ENCODE assay signal across 8 cellular contexts in genomic region chr6:7136859-7137334, GRCh38. TPM values are rescaled to one million over a fixed set of nuclear protein-coding genes. Genes with fewer than 3 reads are reported as not detected.
DNase-seq lines count a peak whose midpoint lies in the region; ATAC-seq and TF ChIP-seq lines count a peak whose summit lies in the region.

No MANE protein-coding gene starts in this region.

- no peak for DNase-seq in CD4-positive, alpha-beta T cell
- DNase-seq in mammary epithelial cell (no peak), gastrocnemius medialis (no peak), NCI-H774 (lab: John Stamatoyannopoulos, UW) (no peak), SJCRH30 (no peak)
- no peak for DNase-seq in central memory CD4-positive, alpha-beta T cell

- dilution Hi-C loops in mammary epithelial cell (cut with HindIII; ENCODE audit: low sequenced_read_pairs) = no loop called here

- peak overlapping the region; percentile 72 for H3K4me2 ChIP-seq in mammary epithelial cell (ENCODE audit: insufficient read depth, low read depth, low read length)

- H3K9me3 ChIP-seq in CD4-positive, alpha-beta T cell (ENCODE audit: control insufficient read depth, low read length) = no peaks in the 10 kb centered on the region
- H3K9me3 ChIP-seq in mammary epithelial cell (replicated peaks; ENCODE audit: insufficient read depth, low read length) = no peaks in the 10 kb centered on the region
- H3K9me3 ChIP-seq in gastrocnemius medialis = no peaks in the 10 kb centered on the region
- no peaks in the 10 kb centered on the region for H3K9me3 ChIP-seq in SJCRH30 (replicated peaks)

- TF ChIP-seq CTCF in CD4-positive, alpha-beta T cell (IDR thresholded peaks at IDR 0.05) = no peak
- TF ChIP-seq CTCF in mammary epithelial cell (conservative IDR thresholded peaks at IDR 0.05 in 1 of 2, IDR thresholded peaks at IDR 0.05 in 1 of 2; ENCODE audit: extremely low read depth in 1 of 2, insufficient read depth in 1 of 2, low read depth in 1 of 2, low read length in 2 of 2) = no peak
- TF ChIP-seq CTCF in gastrocnemius medialis (IDR thresholded peaks at IDR 0.05 in 4 of 5, conservative IDR thresholded peaks at IDR 0.05 in 1 of 5) = no peak

- H3K4me3 ChIP-seq in mammary epithelial cell (replicated peaks in 1 of 3; ENCODE audit: insufficient read depth in 1 of 3, low read depth in 2 of 3, low read length in 3 of 3) (no peak overlapping the region), gastrocnemius medialis (no peak overlapping the region), SJCRH30 (no peak overlapping the region)

- peak overlapping the region; percentile 93 for H3K27ac Mint-ChIP-seq in CD4-positive, alpha-beta T cell

- H3K4me1 ChIP-seq in mammary epithelial cell (ENCODE audit: insufficient read depth, low read length) (peaks cover 35% of the 10 kb centered on the region), gastrocnemius medialis (peaks cover 62 to 74% of the 10 kb centered on the region in 2 donors), SJCRH30 (no peaks in the 10 kb centered on the region; the same call in 1 of the 2 replicates)

- intact Hi-C loops in CD4-positive, alpha-beta T cell (cut with DNase I, micrococcal nuclease) = loop anchor here in 1 of 2 experiments (2.0 to 5.0 kb wide), 3 partner anchors 30 to 85 kb away; partner anchors contain the start of gene RREB1
- intact Hi-C loops in mammary epithelial cell (cut with micrococcal nuclease) = no loop called here
- intact Hi-C loops in gastrocnemius medialis (cut with DNase I; ENCODE audit: low total_unique reads) = loop anchor here (5.0 kb wide), 1 partner anchor 245 kb away; no protein-coding TSS in a partner anchor

- BruUV-seq in mammary epithelial cell (replicated peaks; lab: Mats Ljungman, UMichigan) = no TSS peak

- peak overlapping the region; percentile 78 for H3K27ac ChIP-seq in CD4-positive, alpha-beta T cell (ENCODE audit: low read depth, low read length)
- H3K27ac ChIP-seq in mammary epithelial cell (ENCODE audit: insufficient read depth, low read depth, low read length) (peak overlapping the region; percentile 78), gastrocnemius medialis (peak overlapping the region; percentile 96 to 97 (median 96)), SJCRH30 (no peak overlapping the region)

- no peaks in the 10 kb centered on the region for H3K9me3 Mint-ChIP-seq in CD4-positive, alpha-beta T cell

- peak overlapping the region; percentile 53 for H2AFZ ChIP-seq in mammary epithelial cell (ENCODE audit: low read depth, low read length)

- peaks cover 93% of the 10 kb centered on the region for H3K4me1 Mint-ChIP-seq in CD4-positive, alpha-beta T cell (ENCODE audit: low read depth)

- CTCF ChIA-PET in CD4-positive, alpha-beta T cell (lab: Charles Lee) = interaction anchor here (0.6 to 1.9 kb wide), 4 partner anchors 10 to 173 kb away, joined by 3 to 6 read pairs (median 6); no protein-coding TSS in a partner anchor
- CTCF ChIA-PET in mammary epithelial cell (lab: Charles Lee; ENCODE audit: low non-redundant PET) = no interaction called here

- no peaks in the 10 kb centered on the region for H3K36me3 ChIP-seq in mammary epithelial cell (ENCODE audit: insufficient read depth, low read length)
- H3K36me3 ChIP-seq in gastrocnemius medialis = no peaks in the 10 kb centered on the region
- no peaks in the 10 kb centered on the region for H3K36me3 ChIP-seq in SJCRH30

- H3K9ac ChIP-seq in mammary epithelial cell (ENCODE audit: insufficient read depth, low read length) = no peak overlapping the region

- POLR2A ChIA-PET in CD4-positive, alpha-beta T cell (lab: Charles Lee) = interaction anchor here (0.7 to 5.4 kb wide), 8 partner anchors 9 to 1542 kb away, joined by 3 to 85 read pairs (median 7); partner anchors contain the start of gene RREB1

- no peaks in the 10 kb centered on the region for H3K36me3 Mint-ChIP-seq in CD4-positive, alpha-beta T cell (ENCODE audit: low read depth)

- no peaks in the 10 kb centered on the region for H3K27me3 Mint-ChIP-seq in CD4-positive, alpha-beta T cell

- TF ChIP-seq POLR2A in gastrocnemius medialis (IDR thresholded peaks at IDR 0.05) = no peak

- H4K20me1 ChIP-seq in mammary epithelial cell (ENCODE audit: insufficient read depth, low read length) = no peaks in the 10 kb centered on the region

- in situ Hi-C loops in mammary epithelial cell (cut with MboI; ENCODE audit: low sequenced_read_pairs in 2 of 2) (no loop called here), gastrocnemius medialis (cut with MboI; ENCODE audit: low sequenced_read_pairs in 4 of 4) (no loop called here)

- H3K79me2 ChIP-seq in mammary epithelial cell (ENCODE audit: insufficient read depth, low read length) = peaks cover 96% of the 10 kb centered on the region

- ATAC-seq in CD4-positive, alpha-beta T cell (ENCODE audit: poor library complexity) = no peak
- ATAC-seq in GM19452 (IDR thresholded peaks at IDR 0.05; ENCODE audit: unreplicated experiment) (peak; percentile 46), HG03521 (IDR thresholded peaks at IDR 0.05; ENCODE audit: unreplicated experiment) (peak; percentile 35), gastrocnemius medialis (no peak)

- peak overlapping the region; percentile 84 for H3K4me3 Mint-ChIP-seq in CD4-positive, alpha-beta T cell

- WGBS in mammary epithelial cell (ENCODE audit: low coverage, missing lambda C conversion rate) = 86% methylated on average over 6 of the region's 8 CpGs

- H3K27me3 ChIP-seq in CD4-positive, alpha-beta T cell (ENCODE audit: control insufficient read depth, insufficient read depth, low read length) = no peaks in the 10 kb centered on the region
- H3K27me3 ChIP-seq in mammary epithelial cell (ENCODE audit: insufficient read depth, low read length) = no peaks in the 10 kb centered on the region
- H3K27me3 ChIP-seq in gastrocnemius medialis = no peaks in the 10 kb centered on the region
- no peaks in the 10 kb centered on the region for H3K27me3 ChIP-seq in SJCRH30

RNA-seq across cellular contexts. Expression of gene RREB1, which starts 29.1 kb away (rescaled TPM):
- total RNA-seq in CD4-positive, alpha-beta T cell = 10 to 100 TPM; 56.5 to 60.0 TPM
- total RNA-seq in mammary epithelial cell = 10 to 100 TPM; 25.3 to 39.3 TPM
- polyA plus RNA-seq in mammary epithelial cell = 3.7 TPM
- 77.1 TPM for polyA minus RNA-seq in mammary epithelial cell
- total RNA-seq in gastrocnemius medialis = 10 to 100 TPM; 18.0 to 41.3 (median 39.2) TPM
- total RNA-seq in SJCRH30 (2014; rRNA removed; shearing (Covaris generic)) = 12.3 and 13.4 TPM in 2 replicates

Comparison
In these comparisons a context has a peak if more than half of its experiments do, and no peak if none do; other contexts are left out.
1. ATAC-seq: peak in GM19452 (single experiment) and HG03521 (single experiment); none in CD4-positive, alpha-beta T cell (single experiment) and gastrocnemius medialis (0 of 2).